25 cellular contexts compared by ENCODE assay signal in the genomic region with DNA sequence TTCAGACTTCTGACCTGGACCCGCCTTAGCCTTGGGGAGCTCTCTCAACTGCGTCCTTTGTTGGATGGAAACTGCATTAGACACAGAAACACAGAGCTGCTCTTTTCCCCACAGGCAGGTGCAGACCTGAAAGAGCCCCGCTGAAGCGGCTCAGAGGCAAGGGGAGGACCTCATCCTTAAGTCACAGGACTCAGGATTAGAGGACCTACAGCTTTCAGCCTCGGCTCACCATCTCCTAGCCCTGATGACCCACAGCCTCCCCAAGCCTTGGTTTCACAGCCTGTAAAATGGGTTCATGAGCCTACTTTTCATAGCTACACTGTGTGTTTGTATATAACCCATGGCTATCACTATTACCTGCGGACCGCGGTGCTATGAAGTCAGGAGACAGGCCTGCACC. TPM values are rescaled to one million over a fixed set of nuclear protein-coding genes. Genes with fewer than 3 reads are reported as not detected.
A peak's percentile ranks its signal among the peaks of the same experiment; 100 is the strongest.
DNase-seq lines count a peak whose midpoint lies in the region; ATAC-seq, FAIRE-seq and TF ChIP-seq lines count a peak whose summit lies in the region.
"Had no signal": no experiment of that assay in that cellular context is flagged by ENCODE, and none has a peak within 500 bp of the region (broad histone marks: within the 10 kb centered on the region; RNA-seq: fewer than 3 reads in every experiment).

No MANE protein-coding gene starts in this region.

- peak overlapping the region in 1 of 10 experiments; percentile 52; a peak in 1 of 20 replicates for H3K4me3 ChIP-seq in BLaER1 treated with 17β-estradiol and CSF1 and Interleukin-3, amounts not matched to agents 10 nM and 100 nM
- H3K4me3 ChIP-seq in HL-60 (replicated peaks; ENCODE audit: insufficient read depth, low read length) (no peak overlapping the region), epithelial cell of esophagus (ENCODE audit: low read length) (no peak overlapping the region), small intestine (ENCODE audit: low read depth in 1 of 2, low read length in 2 of 2) (no peak overlapping the region)
- H3K4me3 ChIP-seq: Peyer's patch, thoracic aorta had no signal

- H3K4me2 ChIP-seq in BLaER1 treated with 17β-estradiol and CSF1 and Interleukin-3, amounts not matched to agents 10 nM and 100 nM: peak overlapping the region; percentile 77 to 96 (median 91)
- H3K4me2 ChIP-seq: SK-N-SH had no signal

- H3K9me3 ChIP-seq in BLaER1 treated with 17β-estradiol and CSF1 and Interleukin-3, amounts not matched to agents 10 nM and 100 nM (replicated peaks in 1 of 11): no peaks in the 10 kb centered on the region
- no peaks in the 10 kb centered on the region for H3K9me3 ChIP-seq in small intestine (ENCODE audit: control insufficient read depth, low read depth)
- H3K9me3 ChIP-seq: Caco-2, Peyer's patch, SK-N-SH, thoracic aorta had no signal

- CTCF ChIA-PET in MCF 10A (lab: Yijun Ruan, JAX): interaction anchor here (0.6 to 1.5 kb wide), 4 partner anchors 11 to 260 kb away, joined by 3 to 6 read pairs (median 3); no protein-coding TSS in a partner anchor

- DNase-seq in HL-60 (ENCODE audit: low read depth in 1 of 2, low spot score in 1 of 2) (no peak), epithelial cell of esophagus (ENCODE audit: low read depth) (peak; percentile 45), small intestine (peak; percentile 62), MCF 10A (ENCODE audit: unreplicated experiment) (no peak)
- DNase-seq: activated B cell treated with CpG ODN at 0.5 μM for 24 hours; DND-41; HCEC 1CT; Kasumi-1; kidney; mesenchymal stem cell; naive thymus-derived CD4-positive, alpha-beta T cell; NCI-H1092; NCI-H2081 treated with DMSO at 0.1 percent for 48 hours; NCI-H446 treated with DMSO at 0.1 percent for 48 hours; NK-92 treated with Interleukin-12 subunit alpha and Interleukin-12 subunit beta, amount 100 ng/mL, for 24 hours; SK-N-SH had no signal

- H3K36me3 Mint-ChIP-seq in MCF 10A (ENCODE audit: insufficient read depth, unreplicated experiment): peaks cover 4% of the 10 kb centered on the region

- no peaks in the 10 kb centered on the region for H3K27me3 ChIP-seq in BLaER1 treated with 17β-estradiol and CSF1 and Interleukin-3, amounts not matched to agents 10 nM and 100 nM
- no peaks in the 10 kb centered on the region for H3K27me3 ChIP-seq in HL-60 (ENCODE audit: insufficient read depth, poor library complexity, severe bottlenecking)
- no peaks in the 10 kb centered on the region for H3K27me3 ChIP-seq in small intestine (ENCODE audit: control insufficient read depth in 2 of 2, insufficient read depth in 2 of 2, low read length in 2 of 2)
- H3K27me3 ChIP-seq: Peyer's patch had no signal

- FAIRE-seq in small intestine (lab: Jason Lieb, UNC): no peak
- FAIRE-seq: frontal cortex, HTR-8/SVneo, kidney had no signal

- H3K36me3 ChIP-seq in BLaER1 treated with 17β-estradiol and CSF1 and Interleukin-3, amounts not matched to agents 10 nM and 100 nM: peaks cover 0 to 47% (median 0%) of the 10 kb centered on the region in 11 experiments; a peak in 9 of 22 replicates
- H3K36me3 ChIP-seq in small intestine (ENCODE audit: control insufficient read depth in 2 of 2, insufficient read depth in 2 of 2, low read length in 2 of 2): no peaks in the 10 kb centered on the region
- H3K36me3 ChIP-seq: Peyer's patch, thoracic aorta had no signal

- intact Hi-C loops in MCF 10A (cut with micrococcal nuclease): no loop called here

- H3K27ac ChIP-seq in BLaER1 treated with 17β-estradiol and CSF1 and Interleukin-3, amounts not matched to agents 10 nM and 100 nM: peak overlapping the region; percentile 69 to 89 (median 83); a peak in 21 of 22 replicates
- H3K27ac ChIP-seq in HL-60 (replicated peaks) (peak overlapping the region; percentile 77), small intestine (ENCODE audit: low read depth in 1 of 2, low read length in 1 of 2) (peak overlapping the region in 1 of 2 donors; percentile 30)
- H3K27ac ChIP-seq: epithelial cell of prostate had no signal

- POLR2A ChIA-PET in MCF 10A (lab: Yijun Ruan, JAX): interaction anchor here (1.4 to 2.4 kb wide), 2 partner anchors 17 to 127 kb away, joined by 4 to 8 read pairs; partner anchors contain the start of gene AP3S2

- no peaks in the 10 kb centered on the region for H3K9me3 Mint-ChIP-seq in MCF 10A (ENCODE audit: unreplicated experiment)
- H3K9me3 Mint-ChIP-seq: activated B cell treated with CpG ODN at 0.5 μM for 24 hours; naive thymus-derived CD4-positive, alpha-beta T cell had no signal

- WGBS in small intestine, 3 donors: 55 to 80% (median 68%) methylated on average over 8 of the region's 8 CpGs

- BruUV-seq in MCF 10A (replicated peaks; lab: Mats Ljungman, UMichigan): no TSS peak

- peaks cover 86 to 100% (median 92%) of the 10 kb centered on the region in 10 experiments for H3K4me1 ChIP-seq in BLaER1 treated with 17β-estradiol and CSF1 and Interleukin-3, amounts not matched to agents 10 nM and 100 nM
- peaks cover 7 to 15% of the 10 kb centered on the region in 2 donors for H3K4me1 ChIP-seq in small intestine (ENCODE audit: control insufficient read depth in 2 of 2, insufficient read depth in 1 of 2, low read depth in 1 of 2, low read length in 1 of 2)
- H3K4me1 ChIP-seq: Caco-2 had no signal

- H3K9ac ChIP-seq in BLaER1 treated with 17β-estradiol and CSF1 and Interleukin-3, amounts not matched to agents 10 nM and 100 nM: peak overlapping the region in 10 of 11 experiments; percentile 51 to 79 (median 72); a peak in 17 of 22 replicates
- H3K9ac ChIP-seq: SK-N-SH had no signal

- TF ChIP-seq CTCF in HL-60 (IDR thresholded peaks at IDR 0.05; ENCODE audit: insufficient read depth, low read length): no peak
- TF ChIP-seq CTCF in epithelial cell of esophagus (IDR thresholded peaks at IDR 0.05; ENCODE audit: insufficient read depth, low read depth, low read length, missing control alignments): no peak
- TF ChIP-seq CTCF in MCF 10A (IDR thresholded peaks at IDR 0.05; ENCODE audit: unreplicated experiment): no peak

- H3K4me1 Mint-ChIP-seq in MCF 10A (ENCODE audit: insufficient read depth, unreplicated experiment): peaks cover 15% of the 10 kb centered on the region

- H3K27ac Mint-ChIP-seq in MCF 10A (ENCODE audit: low read depth, unreplicated experiment): no peak overlapping the region
- H3K27ac Mint-ChIP-seq: activated B cell treated with CpG ODN at 0.5 μM for 24 hours had no signal

- H4K20me1 ChIP-seq in BLaER1 treated with 17β-estradiol and CSF1 and Interleukin-3, amounts not matched to agents 10 nM and 100 nM: peaks cover 0 to 43% (median 14%) of the 10 kb centered on the region in 11 experiments; a peak in 14 of 22 replicates

- no peaks in the 10 kb centered on the region for H3K27me3 Mint-ChIP-seq in MCF 10A (ENCODE audit: insufficient read depth, unreplicated experiment)
- H3K27me3 Mint-ChIP-seq: activated B cell treated with CpG ODN at 0.5 μM for 24 hours; naive thymus-derived CD4-positive, alpha-beta T cell had no signal

- no peak for ATAC-seq in HG03457 (IDR thresholded peaks at IDR 0.05; ENCODE audit: unreplicated experiment)
- no peak for ATAC-seq in GM18519 (IDR thresholded peaks at IDR 0.05; ENCODE audit: low FRiP score, unreplicated experiment)
- ATAC-seq: naive thymus-derived CD4-positive, alpha-beta T cell had no signal

- H3K4me3 Mint-ChIP-seq in MCF 10A (ENCODE audit: unreplicated experiment): no peak overlapping the region
- H3K4me3 Mint-ChIP-seq: activated B cell treated with CpG ODN at 0.5 μM for 24 hours had no signal

RNA-seq across cellular contexts. Expression of gene ZNF710, which starts 20.0 kb away (rescaled TPM):
- polyA plus RNA-seq in small intestine: 10 to 100 TPM; 10.3 to 19.7 (median 18.0) TPM
- 27.3 and 32.2 TPM in 2 replicates for total RNA-seq in MCF 10A (2022)

Comparison
In these comparisons a context has a peak if more than half of its experiments do, and no peak if none do; other contexts are left out.
1. DNase-seq: peak in epithelial cell of esophagus (single experiment) and small intestine (single experiment); none in HL-60 (0 of 2) and MCF 10A (single experiment).